In genomic region chr13:64529874-64530485, GRCh38 we compare ENCODE assay signal across 9 cellular contexts.
DNase-seq lines count a peak whose midpoint lies in the region; ATAC-seq and TF ChIP-seq lines count a peak whose summit lies in the region.
"Had no signal": no experiment of that assay in that cellular context is flagged by ENCODE, and none has a peak within 500 bp of the region (broad histone marks: within the 10 kb centered on the region; RNA-seq: fewer than 3 reads in every experiment).

No MANE protein-coding gene starts in this region.

- peak overlapping the region; percentile 47; the same call in 1 of the 2 replicates for H3K4me2 ChIP-seq in GM23338

- no peaks in the 10 kb centered on the region for H3K27me3 ChIP-seq in CD4-positive, alpha-beta T cell (ENCODE audit: control insufficient read depth, insufficient read depth, low read length)
- H3K27me3 ChIP-seq in GM23338 (ENCODE audit: insufficient read depth), result no peaks in the 10 kb centered on the region

- peaks cover 31% of the 10 kb centered on the region for H3K4me1 ChIP-seq in GM23338 (ENCODE audit: insufficient read depth)

- H3K27ac ChIP-seq in CD4-positive, alpha-beta T cell (ENCODE audit: low read depth, low read length), result no peak overlapping the region
- H3K27ac ChIP-seq in GM23338 (ENCODE audit: low read depth), result peak overlapping the region; percentile 48; the same call in 1 of the 2 replicates

- H3K9me3 ChIP-seq in CD4-positive, alpha-beta T cell (ENCODE audit: control insufficient read depth, low read length), result no peaks in the 10 kb centered on the region

- no peaks in the 10 kb centered on the region for H3K36me3 Mint-ChIP-seq in CD4-positive, alpha-beta T cell (ENCODE audit: low read depth)
- H3K36me3 Mint-ChIP-seq in GM23338 (ENCODE audit: low read depth), result peaks cover 38% of the 10 kb centered on the region
- H3K36me3 Mint-ChIP-seq: naive thymus-derived CD8-positive, alpha-beta T cell had no signal

- no peaks in the 10 kb centered on the region for H4K20me1 ChIP-seq in GM23338 (replicated peaks; ENCODE audit: insufficient read depth)

- H3K4me3 Mint-ChIP-seq in CD4-positive, alpha-beta T cell, result no peak overlapping the region
- no peak overlapping the region for H3K4me3 Mint-ChIP-seq in GM23338
- H3K4me3 Mint-ChIP-seq: naive thymus-derived CD8-positive, alpha-beta T cell had no signal

- POLR2A ChIA-PET in CD4-positive, alpha-beta T cell (lab: Charles Lee), result no interaction called here

- H3K36me3 ChIP-seq in GM23338 (ENCODE audit: insufficient read depth), result no peaks in the 10 kb centered on the region

- no peaks in the 10 kb centered on the region for H3K27me3 Mint-ChIP-seq in CD4-positive, alpha-beta T cell
- H3K27me3 Mint-ChIP-seq in GM23338 (ENCODE audit: insufficient read depth, low read depth, poor library complexity), result peaks cover 1% of the 10 kb centered on the region
- H3K27me3 Mint-ChIP-seq: naive thymus-derived CD8-positive, alpha-beta T cell had no signal

- ATAC-seq in CD4-positive, alpha-beta T cell (ENCODE audit: poor library complexity), result no peak
- ATAC-seq in GM23338 (peak; percentile 36; the same call in 1 of the 3 replicates), HG03460 (IDR thresholded peaks at IDR 0.05; ENCODE audit: unreplicated experiment) (no peak), HG02840 (IDR thresholded peaks at IDR 0.05; ENCODE audit: low FRiP score, unreplicated experiment) (no peak)
- ATAC-seq: naive thymus-derived CD8-positive, alpha-beta T cell had no signal

- no peak overlapping the region for H3K4me3 ChIP-seq in GM23338

- H2AFZ ChIP-seq in GM23338, result no peak overlapping the region

- H3K79me2 ChIP-seq in GM23338 (replicated peaks; ENCODE audit: insufficient read depth), result no peaks in the 10 kb centered on the region

- TF ChIP-seq CTCF in CD4-positive, alpha-beta T cell (IDR thresholded peaks at IDR 0.05), result peak; percentile 42
- TF ChIP-seq CTCF in GM23338 (conservative IDR thresholded peaks at IDR 0.05; ENCODE audit: low read depth in 2 of 2), result peak; percentile 56 to 83

- no peaks in the 10 kb centered on the region for H3K4me1 Mint-ChIP-seq in CD4-positive, alpha-beta T cell (ENCODE audit: low read depth)
- H3K4me1 Mint-ChIP-seq in GM23338, result peaks cover 28% of the 10 kb centered on the region
- H3K4me1 Mint-ChIP-seq: naive thymus-derived CD8-positive, alpha-beta T cell had no signal

- no peak overlapping the region for H3K27ac Mint-ChIP-seq in CD4-positive, alpha-beta T cell
- H3K27ac Mint-ChIP-seq in GM23338, result no peak overlapping the region
- H3K27ac Mint-ChIP-seq: naive thymus-derived CD8-positive, alpha-beta T cell had no signal

- intact Hi-C loops in CD4-positive, alpha-beta T cell (cut with DNase I, micrococcal nuclease), result no loop called here

- CTCF ChIA-PET in CD4-positive, alpha-beta T cell (lab: Charles Lee), result no interaction called here

- in situ Hi-C loops in SK-MEL-5 (cut with HindIII; ENCODE audit: low pct_unique_long_range_greater_than_20kb, low sequenced_read_pairs), result no loop called here

- H3K9me2 ChIP-seq in GM23338 (ENCODE audit: insufficient read depth), result no peaks in the 10 kb centered on the region

- no peaks in the 10 kb centered on the region for H3F3A ChIP-seq in GM23338 (replicated peaks; ENCODE audit: low read depth)

- DNase-seq in CD4-positive, alpha-beta T cell, result peak in 1 of 10 experiments; percentile 1
- DNase-seq in GM23338 (ENCODE audit: low spot score) (peak; percentile 73), SK-MEL-5 (ENCODE audit: low read depth, low spot score) (peak; percentile 53), kidney glomerular epithelial cell (lab: John Stamatoyannopoulos, UW) (peak; percentile 2), C1 segment of cervical spinal cord (lab: John Stamatoyannopoulos, UW) (no peak)
- no peak for DNase-seq in activated effector memory CD4-positive, alpha-beta T cell treated with anti-CD3 and anti-CD28 coated beads, Interleukin-2, amount 50 U/mL, for 16 hours

- H3K9me3 Mint-ChIP-seq in CD4-positive, alpha-beta T cell, result peaks cover 2% of the 10 kb centered on the region
- H3K9me3 Mint-ChIP-seq in GM23338, result peaks cover 9% of the 10 kb centered on the region

TF ChIP-seq in GM23338, 12 proteins besides CTCF, POLR2A, EP300 and RAD21 (continues in another document):
- TF ChIP-seq EZH2 (IDR thresholded peaks at IDR 0.05; ENCODE audit: low read depth, unreplicated experiment), result no peak
- no peak for TF ChIP-seq ZNF114 (CRISPR knock-in tag; IDR thresholded peaks at IDR 0.05)
- TF ChIP-seq NANOG (IDR thresholded peaks at IDR 0.05; ENCODE audit: borderline replicate concordance), result no peak
- no peak for TF ChIP-seq EZH2phosphoT487 (IDR thresholded peaks at IDR 0.05; ENCODE audit: unreplicated experiment)
- no peak for TF ChIP-seq ZNF331 (CRISPR knock-in tag; IDR thresholded peaks at IDR 0.05; ENCODE audit: low read depth)
- no peak for TF ChIP-seq POLR2AphosphoS5 (IDR thresholded peaks at IDR 0.05; ENCODE audit: low read depth)
- TF ChIP-seq STAT1 (IDR thresholded peaks at IDR 0.05; ENCODE audit: unreplicated experiment), result no peak
- no peak for TF ChIP-seq ZNF462 (CRISPR knock-in tag; IDR thresholded peaks at IDR 0.05)
- TF ChIP-seq JUNB (IDR thresholded peaks at IDR 0.05; ENCODE audit: unreplicated experiment), result no peak

Comparison
In these comparisons a context has a peak if more than half of its experiments do, and no peak if none do; other contexts are left out.
1. DNase-seq: peak in GM23338 (single experiment), SK-MEL-5 (single experiment) and kidney glomerular epithelial cell (single experiment); none in activated effector memory CD4-positive, alpha-beta T cell treated with anti-CD3 and anti-CD28 coated beads, Interleukin-2, amount 50 U/mL, for 16 hours (single experiment) and C1 segment of cervical spinal cord (0 of 14).